In the genomic region with DNA sequence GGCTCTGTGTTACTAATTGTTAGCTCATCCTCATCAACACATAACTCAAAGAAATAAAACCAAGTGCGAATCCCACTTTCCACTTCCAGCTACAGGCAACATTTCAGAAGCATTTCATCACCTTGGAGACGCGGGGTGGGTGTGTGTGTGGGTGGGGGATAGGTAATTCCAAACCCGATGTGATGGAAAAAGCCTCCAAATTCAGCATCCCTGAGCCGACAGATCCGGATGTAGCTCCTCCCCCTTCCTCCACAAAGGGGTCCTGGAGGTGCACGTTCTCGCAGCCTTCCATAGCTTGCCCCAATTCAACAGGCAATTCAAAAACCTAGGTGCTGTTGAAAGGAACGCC, we compare ENCODE assay signal across 8 cellular contexts. TPM values are rescaled to one million over a fixed set of nuclear protein-coding genes. Genes with fewer than 3 reads are reported as not detected.
DNase-seq lines count a peak whose midpoint lies in the region; ATAC-seq and TF ChIP-seq lines count a peak whose summit lies in the region.

No MANE protein-coding gene starts in this region.

- H3K9me2 ChIP-seq in GM23248 (ENCODE audit: insufficient read depth), result no peaks in the 10 kb centered on the region

- in situ Hi-C loops in GM23248 (cut with MboI), result loop anchor here (25.0 kb wide), 1 partner anchor 1430 kb away; no protein-coding TSS in a partner anchor

- no peaks in the 10 kb centered on the region for H4K20me1 ChIP-seq in GM23248 (ENCODE audit: insufficient read depth)
- H4K20me1 ChIP-seq in OCI-LY3 (ENCODE audit: insufficient read depth, low read length), result no peaks in the 10 kb centered on the region

- CTCF ChIA-PET in GM10248 (lab: Yijun Ruan, JAX), result interaction anchor here (1.1 to 1.5 kb wide), 2 partner anchors 14 to 16 kb away, joined by 3 to 4 read pairs; no protein-coding TSS in a partner anchor

- ATAC-seq in natural killer cell, result no peak

- H3K27ac ChIP-seq in GM23248 (peak overlapping the region; percentile 58), OCI-LY3 (ENCODE audit: low read length) (peak overlapping the region; percentile 43), dorsolateral prefrontal cortex (peak overlapping the region in 51 of 59 donors; percentile 7 to 98 (median 85)), thyroid gland (peak overlapping the region in 2 of 3 donors; percentile 70 to 72)

- H3K36me3 ChIP-seq in BE2C (peaks cover 8% of the 10 kb centered on the region), GM23248 (ENCODE audit: low read depth) (peaks cover 16% of the 10 kb centered on the region), OCI-LY3 (replicated peaks; ENCODE audit: low read depth, low read length) (peaks cover 13% of the 10 kb centered on the region), thyroid gland (peaks cover 8 to 11% of the 10 kb centered on the region in 2 donors)

- TF ChIP-seq CTCF in BE2C (IDR thresholded peaks at IDR 0.05; ENCODE audit: low read depth, low read length) (no peak), OCI-LY3 (IDR thresholded peaks at IDR 0.05; ENCODE audit: low read depth, low read length) (no peak), dorsolateral prefrontal cortex (IDR thresholded peaks at IDR 0.05 in 54 of 56, conservative IDR thresholded peaks at IDR 0.05 in 2 of 56; ENCODE audit: low read depth in 1 of 56, partially characterized antibody in 56 of 56) (no peak), natural killer cell (IDR thresholded peaks at IDR 0.05) (no peak), thyroid gland (IDR thresholded peaks at IDR 0.05) (no peak), GM10248 (IDR thresholded peaks at IDR 0.05; ENCODE audit: control extremely low read depth, extremely low read depth, low read depth, missing control alignments) (no peak)

- H2AFZ ChIP-seq in GM23248 (peak overlapping the region; percentile 88), OCI-LY3 (ENCODE audit: low read depth, low read length) (no peak overlapping the region; the same call in 1 of the 2 replicates)

- intact Hi-C loops in dorsolateral prefrontal cortex (cut with DNase I) (loop anchor here (2.0 to 10.0 kb wide), 4 partner anchors 128 to 1345 kb away; a partner anchor contains a TSS), natural killer cell (cut with micrococcal nuclease) (loop anchor here (2.0 to 5.0 kb wide), 3 partner anchors 152 to 1350 kb away; a partner anchor contains a TSS), thyroid gland (cut with DNase I) (no loop called here)

- peak overlapping the region; percentile 100 for H3K27ac Mint-ChIP-seq in natural killer cell

- peak overlapping the region; percentile 67 for H3K4me3 ChIP-seq in BE2C (ENCODE audit: low read depth, low read length)
- peak overlapping the region; percentile 90 for H3K4me3 ChIP-seq in GM23248
- peak overlapping the region; percentile 86 for H3K4me3 ChIP-seq in OCI-LY3 (ENCODE audit: low read length)
- peak overlapping the region; percentile 67 to 99 (median 87) for H3K4me3 ChIP-seq in dorsolateral prefrontal cortex
- peak overlapping the region; percentile 1 to 85 (median 74) for H3K4me3 ChIP-seq in thyroid gland (replicated peaks in 1 of 3)

- no peaks in the 10 kb centered on the region for H3K36me3 Mint-ChIP-seq in natural killer cell

- no peaks in the 10 kb centered on the region for H3K27me3 Mint-ChIP-seq in natural killer cell (ENCODE audit: low read depth in 2 of 2)

- no peaks in the 10 kb centered on the region for H3K9me3 Mint-ChIP-seq in natural killer cell

- H3K4me1 Mint-ChIP-seq in natural killer cell, result peaks cover 26 to 28% of the 10 kb centered on the region in 2 donors

- no peaks in the 10 kb centered on the region for H3K9me3 ChIP-seq in BE2C
- H3K9me3 ChIP-seq in GM23248 (ENCODE audit: low read depth), result no peaks in the 10 kb centered on the region
- H3K9me3 ChIP-seq in OCI-LY3 (ENCODE audit: insufficient read depth, low read length), result no peaks in the 10 kb centered on the region
- H3K9me3 ChIP-seq in thyroid gland, result no peaks in the 10 kb centered on the region

- H3K4me3 Mint-ChIP-seq in natural killer cell, result peak overlapping the region; percentile 100

- no peaks in the 10 kb centered on the region for H3F3A ChIP-seq in GM23248 (ENCODE audit: insufficient read depth)

- H3K4me2 ChIP-seq in GM23248 (ENCODE audit: unreplicated experiment) (peak overlapping the region; percentile 97), OCI-LY3 (ENCODE audit: low read length) (peak overlapping the region; percentile 87)

- H3K4me1 ChIP-seq in BE2C (no peaks in the 10 kb centered on the region), GM23248 (ENCODE audit: insufficient read depth) (peaks cover 32% of the 10 kb centered on the region), OCI-LY3 (ENCODE audit: low read length) (peaks cover 17% of the 10 kb centered on the region), thyroid gland (peaks cover 3 to 5% of the 10 kb centered on the region in 2 donors)

- TF ChIP-seq POLR2A in thyroid gland (IDR thresholded peaks at IDR 0.05), result no peak

- WGBS in GM23248 (ENCODE audit: low coverage in 1 of 2, low lambda C conversion rate in 2 of 2, missing lambda C conversion rate in 2 of 2), 2 experiments, result 0 to 1% methylated on average over 9 of the region's 9 CpGs
- WGBS in thyroid gland, 2 donors, result 0 to 2% methylated on average over 4 to 8 of the region's 9 CpGs

- peak overlapping the region; percentile 91 for H3K9ac ChIP-seq in GM23248
- peak overlapping the region; percentile 76 for H3K9ac ChIP-seq in OCI-LY3 (ENCODE audit: low read length)

- POLR2A ChIA-PET in GM10248 (lab: Yijun Ruan, JAX), result interaction anchor here (1.0 kb wide), 1 partner anchor 9 kb away, joined by 3 read pairs; no protein-coding TSS in a partner anchor

- H3K27me3 ChIP-seq in BE2C (no peaks in the 10 kb centered on the region), GM23248 (replicated peaks; ENCODE audit: insufficient read depth) (no peaks in the 10 kb centered on the region), OCI-LY3 (ENCODE audit: low read depth, low read length) (no peaks in the 10 kb centered on the region), dorsolateral prefrontal cortex (no peaks in the 10 kb centered on the region), thyroid gland (no peaks in the 10 kb centered on the region)

- no peak for DNase-seq in BE2C
- peak; percentile 55 for DNase-seq in GM23248
- DNase-seq in dorsolateral prefrontal cortex, result peak in 6 of 10 donors; percentile 18 to 63 (median 43)
- no peak for DNase-seq in natural killer cell
- DNase-seq in thyroid gland, result peak; percentile 9 to 29
- DNase-seq in NCI-H1417 treated with DMSO at 0.1 percent for 48 hours (lab: John Stamatoyannopoulos, UW), result no peak
- no peak for DNase-seq in GM10248 (ENCODE audit: extremely low spot score)

- H3K79me2 ChIP-seq in GM23248 (ENCODE audit: insufficient read depth), result peaks cover 55% of the 10 kb centered on the region
- peaks cover 38% of the 10 kb centered on the region for H3K79me2 ChIP-seq in OCI-LY3 (ENCODE audit: low read length)

RNA-seq across cellular contexts. Expression of a gene that starts 0.5 kb away (rescaled TPM):
- 23.8 TPM for polyA plus RNA-seq in BE2C (2012; ENCODE audit: insufficient read depth, insufficient read length, low read depth)
- 69.7 and 76.2 TPM in 2 replicates for total RNA-seq in GM23248 (2014; rRNA removed; shearing (Covaris generic))
- polyA plus RNA-seq in GM23248 (2016; fragmentation: Nextera tagmentation; extraction: Ambion mirVana), result 51.4 and 51.6 TPM in 2 replicates
- 10 to 100 TPM; 27.8 to 86.2 (median 52.1) TPM for total RNA-seq in dorsolateral prefrontal cortex
- total RNA-seq in natural killer cell, result 10 to 100 TPM; 17.0 to 23.8 (median 22.7) TPM
- total RNA-seq in thyroid gland, result 10 to 100 TPM; 19.6 to 26.9 (median 21.5) TPM

Comparison
In these comparisons a context has a peak if more than half of its experiments do, and no peak if none do; other contexts are left out.
1. DNase-seq: peak in GM23248 (single experiment), dorsolateral prefrontal cortex (6 of 10) and thyroid gland (2 of 2); none in BE2C (single experiment), natural killer cell (single experiment), NCI-H1417 treated with DMSO at 0.1 percent for 48 hours (single experiment) and GM10248 (single experiment).
2. Peak in every context shown above with its lines, with median percentiles within 50 percentile points of each other: H3K4me3 ChIP-seq and H3K27ac ChIP-seq.